ENCODE assay signal across 8 cellular contexts in the genomic region with DNA sequence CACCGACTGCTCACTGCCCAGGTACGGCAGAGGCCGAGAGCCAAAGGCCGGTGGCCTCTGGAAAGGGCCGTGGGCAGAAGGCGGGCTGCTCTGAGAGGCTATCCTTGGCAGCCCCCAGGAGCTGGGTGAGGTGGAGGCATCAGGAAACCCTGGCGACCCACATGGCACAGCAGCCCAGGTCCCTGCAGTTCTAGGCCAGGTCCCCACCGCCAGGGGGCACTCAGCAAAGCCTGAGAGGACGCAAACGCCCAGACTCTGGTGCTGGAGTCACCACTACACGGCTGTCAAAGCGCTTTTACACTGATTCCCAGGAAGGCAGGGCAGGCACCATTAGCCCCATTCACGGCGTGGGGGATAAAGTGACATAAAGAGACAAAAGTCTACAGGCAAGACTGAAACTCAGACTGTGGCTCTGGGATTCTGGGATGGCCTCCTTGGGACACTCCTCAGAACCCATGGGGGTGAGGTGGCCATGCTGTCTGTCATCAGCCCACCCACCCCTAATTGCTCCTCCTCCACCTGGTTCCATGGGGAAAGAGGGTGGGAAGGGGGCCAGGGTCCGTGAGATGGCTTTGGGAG. TPM values are rescaled to one million over a fixed set of nuclear protein-coding genes. Genes with fewer than 3 reads are reported as not detected.
DNase-seq lines count a peak whose midpoint lies in the region; ATAC-seq and TF ChIP-seq lines count a peak whose summit lies in the region.

No MANE protein-coding gene starts in this region.

- H3K27ac ChIP-seq in CD4-positive, alpha-beta memory T cell (ENCODE audit: low read depth, low read length): no peak overlapping the region

- H3K4me3 ChIP-seq in CD4-positive, alpha-beta memory T cell (ENCODE audit: low read length in 2 of 2): no peak overlapping the region
- H3K4me3 ChIP-seq in HAP-1 (no peak overlapping the region), cardiac fibroblast (replicated peaks in 1 of 2; ENCODE audit: low read depth in 2 of 2, low read length in 2 of 2) (peak overlapping the region in 1 of 2 donors; percentile 60)

- peak; percentile 79 to 84 (median 81) for DNase-seq in CD4-positive, alpha-beta memory T cell
- DNase-seq in HAP-1 (ENCODE audit: low spot score in 2 of 2) (peak; percentile 63 to 92), NCI-H226 (peak; percentile 32), cardiac fibroblast (ENCODE audit: low read depth in 2 of 2) (peak; percentile 85 to 87), iris pigment epithelial cell (ENCODE audit: low read depth) (peak; percentile 78)
- peak; percentile 76 to 83 (median 78) for DNase-seq in activated CD4-positive, CD25-positive, alpha-beta regulatory T cell (lab: John Stamatoyannopoulos, UW)
- DNase-seq in stimulated activated CD4-positive, alpha-beta T cell treated with anti-CD3 and anti-CD28 coated beads, Interleukin-15, amount 100 ng/mL, for 48 hours (ENCODE audit: low read depth in 2 of 2): peak; percentile 77 to 85

- H3K27ac Mint-ChIP-seq in CD4-positive, alpha-beta memory T cell: peak overlapping the region in 3 of 7 donors; percentile 5 to 78 (median 59)

- CTCF ChIA-PET in CD4-positive, alpha-beta memory T cell (lab: Charles Lee; ENCODE audit: partially characterized antibody): interaction anchor here (0.8 to 12.4 kb wide), 22 partner anchors 8 to 219 kb away, joined by 3 to 158 read pairs (median 4); partner anchors contain the start of genes NOL9 and TAS1R1

- no peaks in the 10 kb centered on the region for H3K9me3 ChIP-seq in CD4-positive, alpha-beta memory T cell (ENCODE audit: control insufficient read depth in 1 of 2, low read length in 2 of 2)
- no peaks in the 10 kb centered on the region for H3K9me3 ChIP-seq in HAP-1

- peak; percentile 94 for TF ChIP-seq CTCF in cardiac fibroblast (IDR thresholded peaks at IDR 0.05; ENCODE audit: low read depth, low read length)

- peaks cover 9 to 11% of the 10 kb centered on the region in 2 donors for H3K27me3 Mint-ChIP-seq in CD4-positive, alpha-beta memory T cell

- peak overlapping the region in 5 of 8 donors; percentile 9 to 79 (median 49) for H3K4me3 Mint-ChIP-seq in CD4-positive, alpha-beta memory T cell

- peaks cover 0 to 2% of the 10 kb centered on the region in 2 donors for H3K36me3 Mint-ChIP-seq in CD4-positive, alpha-beta memory T cell

- ATAC-seq in HG03571 (IDR thresholded peaks at IDR 0.05; ENCODE audit: unreplicated experiment): no peak

- H3K9me3 Mint-ChIP-seq in CD4-positive, alpha-beta memory T cell: no peaks in the 10 kb centered on the region

- H3K36me3 ChIP-seq in CD4-positive, alpha-beta memory T cell (ENCODE audit: insufficient read depth, low read length): no peaks in the 10 kb centered on the region
- no peaks in the 10 kb centered on the region for H3K36me3 ChIP-seq in HAP-1 (replicated peaks)

- peaks cover 27% of the 10 kb centered on the region for H3K4me1 ChIP-seq in CD4-positive, alpha-beta memory T cell (ENCODE audit: insufficient read depth, low read length)
- H3K4me1 ChIP-seq in HAP-1: peaks cover 4% of the 10 kb centered on the region; the same call in 1 of the 2 replicates

- in situ Hi-C loops in HAP-1 (cut with MboI; ENCODE audit: low sequenced_read_pairs): no loop called here

- H3K4me1 Mint-ChIP-seq in CD4-positive, alpha-beta memory T cell: peaks cover 7 to 33% (median 17%) of the 10 kb centered on the region in 4 donors

- intact Hi-C loops in CD4-positive, alpha-beta memory T cell (cut with micrococcal nuclease): loop anchor here (1.0 kb wide), 2 partner anchors 68 to 160 kb away; partner anchors contain the start of gene NOL9

- peaks cover 14% of the 10 kb centered on the region for H3K27me3 ChIP-seq in CD4-positive, alpha-beta memory T cell (ENCODE audit: insufficient read depth, low read length)
- H3K27me3 ChIP-seq in HAP-1 (ENCODE audit: low read depth): peaks cover 15% of the 10 kb centered on the region

- POLR2A ChIA-PET in CD4-positive, alpha-beta memory T cell (lab: Charles Lee; ENCODE audit: partially characterized antibody): interaction anchor here (0.5 to 2.1 kb wide), 7 partner anchors 32 to 114 kb away, joined by 3 to 9 read pairs (median 3); partner anchors contain the start of genes NOL9 and TAS1R1

RNA-seq across cellular contexts. Expression of gene PLEKHG5, which starts 4.9 kb away (rescaled TPM):
- total RNA-seq in CD4-positive, alpha-beta memory T cell: 10 to 100 TPM; 10.4 to 11.8 TPM
- polyA plus RNA-seq in CD4-positive, alpha-beta memory T cell: 1 to 10 TPM; 1.7 to 2.0 TPM

RNA-seq across cellular contexts. Expression of gene TNFRSF25, which starts 20.5 kb away (rescaled TPM):
- total RNA-seq in CD4-positive, alpha-beta memory T cell: 100 to 1,000 TPM; 392 to 415 TPM
- 10 to 100 TPM; 28.9 to 60.7 TPM for polyA plus RNA-seq in CD4-positive, alpha-beta memory T cell

Comparison
In these comparisons a context has a peak if more than half of its experiments do, and no peak if none do; other contexts are left out.
1. DNase-seq: peak in every context shown above with its lines; median percentile 86 in cardiac fibroblast; 81 in CD4-positive, alpha-beta memory T cell; 81 in stimulated activated CD4-positive, alpha-beta T cell treated with anti-CD3 and anti-CD28 coated beads, Interleukin-15, amount 100 ng/mL, for 48 hours; 78 in activated CD4-positive, CD25-positive, alpha-beta regulatory T cell; 78 in iris pigment epithelial cell; 78 in HAP-1; 32 in NCI-H226.